18 cellular contexts compared by ENCODE assay signal in genomic region chr17:82570282-82570681, GRCh38.
"Had no signal": no experiment of that assay in that cellular context is flagged by ENCODE, and none has a peak within 500 bp of the region (broad histone marks: within the 10 kb centered on the region; RNA-seq: fewer than 3 reads in every experiment).

No MANE protein-coding gene starts in this region.

- H3K9me3 Mint-ChIP-seq: activated CD4-positive, alpha-beta memory T cell treated with anti-CD3 and anti-CD28 coated beads for 36 hours; activated T-cell treated with anti-CD3 and anti-CD28 coated beads, Interleukin-2, amount 50 U/mL, for 72 hours; dendritic cell treated with granulocyte-macrophage colony-stimulating factor and Interleukin-4, amounts not matched to agents 40 ng/mL and 50 ng/mL, for 4 days; effector memory CD8-positive, alpha-beta T cell; mesothelial cell of epicardium; natural killer cell treated with Interleukin-12 subunit alpha and Interleukin-12 subunit beta and Interleukin-15 and Interleukin-18, amount 100 ng/mL, for 72 hours; stimulated activated naive CD8-positive, alpha-beta T cell treated with anti-CD3 and anti-CD28 coated beads, Interleukin-15, Interleukin-2, amounts not matched to agents 100 ng/mL and 50 ng/mL, for 24 hours; WTC11 had no signal

- H3K4me3 ChIP-seq: esophagus squamous epithelium, hepatocyte had no signal

- H3K4me2 ChIP-seq: hepatocyte had no signal

- H3K9me3 ChIP-seq: esophagus squamous epithelium had no signal

- H3K4me1 Mint-ChIP-seq: mesothelial cell of epicardium had no signal

- H2AFZ ChIP-seq: hepatocyte had no signal

- H3K27ac ChIP-seq: esophagus squamous epithelium, hepatocyte had no signal

- H3K4me3 Mint-ChIP-seq: activated CD4-positive, alpha-beta memory T cell treated with anti-CD3 and anti-CD28 coated beads for 36 hours; activated T-cell treated with anti-CD3 and anti-CD28 coated beads, Interleukin-2, amount 50 U/mL, for 72 hours; dendritic cell treated with granulocyte-macrophage colony-stimulating factor and Interleukin-4, amounts not matched to agents 40 ng/mL and 50 ng/mL, for 4 days; effector memory CD8-positive, alpha-beta T cell; mesothelial cell of epicardium; natural killer cell treated with Interleukin-12 subunit alpha and Interleukin-12 subunit beta and Interleukin-15 and Interleukin-18, amount 100 ng/mL, for 72 hours; stimulated activated naive CD8-positive, alpha-beta T cell treated with anti-CD3 and anti-CD28 coated beads, Interleukin-15, Interleukin-2, amounts not matched to agents 100 ng/mL and 50 ng/mL, for 24 hours; WTC11 had no signal

- ATAC-seq: activated T-cell treated with anti-CD3 and anti-CD28 coated beads, Interleukin-2, amount 50 U/mL, for 72 hours; effector memory CD8-positive, alpha-beta T cell; natural killer cell treated with Interleukin-12 subunit alpha and Interleukin-12 subunit beta and Interleukin-15 and Interleukin-18, amount 100 ng/mL, for 72 hours; WTC11 had no signal

- H3K27ac Mint-ChIP-seq: activated CD4-positive, alpha-beta memory T cell treated with anti-CD3 and anti-CD28 coated beads for 36 hours; activated T-cell treated with anti-CD3 and anti-CD28 coated beads, Interleukin-2, amount 50 U/mL, for 72 hours; dendritic cell treated with granulocyte-macrophage colony-stimulating factor and Interleukin-4, amounts not matched to agents 40 ng/mL and 50 ng/mL, for 4 days; mesothelial cell of epicardium; stimulated activated naive CD8-positive, alpha-beta T cell treated with anti-CD3 and anti-CD28 coated beads, Interleukin-15, Interleukin-2, amounts not matched to agents 100 ng/mL and 50 ng/mL, for 24 hours; WTC11 had no signal

- H3K27me3 Mint-ChIP-seq: activated CD4-positive, alpha-beta memory T cell treated with anti-CD3 and anti-CD28 coated beads for 36 hours; dendritic cell treated with granulocyte-macrophage colony-stimulating factor and Interleukin-4, amounts not matched to agents 40 ng/mL and 50 ng/mL, for 4 days; effector memory CD8-positive, alpha-beta T cell; natural killer cell treated with Interleukin-12 subunit alpha and Interleukin-12 subunit beta and Interleukin-15 and Interleukin-18, amount 100 ng/mL, for 72 hours; stimulated activated naive CD8-positive, alpha-beta T cell treated with anti-CD3 and anti-CD28 coated beads, Interleukin-15, Interleukin-2, amounts not matched to agents 100 ng/mL and 50 ng/mL, for 24 hours had no signal

- DNase-seq: activated CD4-positive, alpha-beta memory T cell treated with anti-CD3 and anti-CD28 coated beads for 36 hours; activated CD4-positive, alpha-beta T cell treated with anti-CD3 and anti-CD28 coated beads for 4 hours; activated effector memory CD4-positive, alpha-beta T cell treated with anti-CD3 and anti-CD28 coated beads, Interleukin-2, amount 50 U/mL, for 16 hours; activated naive CD4-positive, alpha-beta T cell treated with anti-CD3 and anti-CD28 coated beads, Interleukin-2, amount 50 U/mL, for 16 hours; activated T-cell treated with anti-CD3 and anti-CD28 coated beads, Interleukin-2, amount 50 U/mL, for 72 hours; aorta; effector memory CD8-positive, alpha-beta T cell; esophagus squamous epithelium; left cardiac atrium; nucleus accumbens; retina; trophoblast cell had no signal

- H3K27me3 ChIP-seq: esophagus squamous epithelium, hepatocyte had no signal
